ENCODE assay signal across 1 cellular context in the genomic region with DNA sequence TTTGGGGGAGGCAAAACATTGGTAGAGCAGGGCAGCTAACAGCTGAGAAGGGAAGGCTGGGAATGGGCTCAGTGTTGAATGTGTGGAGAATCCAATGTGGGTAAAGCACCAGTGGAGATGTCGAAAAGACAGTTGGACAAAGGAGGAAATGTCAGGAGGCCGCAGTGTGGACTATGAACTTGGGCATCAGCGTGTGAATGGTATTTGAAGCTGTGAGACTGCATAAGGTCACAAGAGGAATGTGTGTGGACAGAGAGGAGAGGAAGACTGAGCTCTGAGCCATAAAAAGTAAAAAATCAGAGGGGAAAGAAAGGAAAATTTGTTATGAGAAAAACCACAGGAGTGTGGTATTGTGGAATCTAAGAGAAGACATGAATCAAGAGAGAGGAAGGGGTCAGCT.
TF ChIP-seq lines count a peak whose summit lies in the region.

No MANE protein-coding gene starts in this region.

TF ChIP-seq in HepG2, 621 proteins besides CTCF, POLR2A, EP300 and RAD21 (continued from another document):
- TF ChIP-seq, protein P1, sequence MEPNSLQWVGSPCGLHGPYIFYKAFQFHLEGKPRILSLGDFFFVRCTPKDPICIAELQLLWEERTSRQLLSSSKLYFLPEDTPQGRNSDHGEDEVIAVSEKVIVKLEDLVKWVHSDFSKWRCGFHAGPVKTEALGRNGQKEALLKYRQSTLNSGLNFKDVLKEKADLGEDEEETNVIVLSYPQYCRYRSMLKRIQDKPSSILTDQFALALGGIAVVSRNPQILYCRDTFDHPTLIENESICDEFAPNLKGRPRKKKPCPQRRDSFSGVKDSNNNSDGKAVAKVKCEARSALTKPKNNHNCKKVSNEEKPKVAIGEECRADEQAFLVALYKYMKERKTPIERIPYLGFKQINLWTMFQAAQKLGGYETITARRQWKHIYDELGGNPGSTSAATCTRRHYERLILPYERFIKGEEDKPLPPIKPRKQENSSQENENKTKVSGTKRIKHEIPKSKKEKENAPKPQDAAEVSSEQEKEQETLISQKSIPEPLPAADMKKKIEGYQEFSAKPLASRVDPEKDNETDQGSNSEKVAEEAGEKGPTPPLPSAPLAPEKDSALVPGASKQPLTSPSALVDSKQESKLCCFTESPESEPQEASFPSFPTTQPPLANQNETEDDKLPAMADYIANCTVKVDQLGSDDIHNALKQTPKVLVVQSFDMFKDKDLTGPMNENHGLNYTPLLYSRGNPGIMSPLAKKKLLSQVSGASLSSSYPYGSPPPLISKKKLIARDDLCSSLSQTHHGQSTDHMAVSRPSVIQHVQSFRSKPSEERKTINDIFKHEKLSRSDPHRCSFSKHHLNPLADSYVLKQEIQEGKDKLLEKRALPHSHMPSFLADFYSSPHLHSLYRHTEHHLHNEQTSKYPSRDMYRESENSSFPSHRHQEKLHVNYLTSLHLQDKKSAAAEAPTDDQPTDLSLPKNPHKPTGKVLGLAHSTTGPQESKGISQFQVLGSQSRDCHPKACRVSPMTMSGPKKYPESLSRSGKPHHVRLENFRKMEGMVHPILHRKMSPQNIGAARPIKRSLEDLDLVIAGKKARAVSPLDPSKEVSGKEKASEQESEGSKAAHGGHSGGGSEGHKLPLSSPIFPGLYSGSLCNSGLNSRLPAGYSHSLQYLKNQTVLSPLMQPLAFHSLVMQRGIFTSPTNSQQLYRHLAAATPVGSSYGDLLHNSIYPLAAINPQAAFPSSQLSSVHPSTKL (CRISPR knock-in tag; IDR thresholded peaks at IDR 0.05): peak; percentile 15; the same call in 1 of the 2 replicates
- TF ChIP-seq ZNF234 (CRISPR knock-in tag; conservative IDR thresholded peaks at IDR 0.05): no peak
- TF ChIP-seq HMG20B (CRISPR knock-in tag; conservative IDR thresholded peaks at IDR 0.05): no peak
- TF ChIP-seq TEAD3 (CRISPR knock-in tag; optimal IDR thresholded peaks at IDR 0.05; ENCODE audit: borderline replicate concordance): peak; percentile 61
- peak; percentile 68 for TF ChIP-seq HNF4A (CRISPR knock-in tag; IDR thresholded peaks at IDR 0.05)
- TF ChIP-seq ZNF800 (CRISPR knock-in tag; IDR thresholded peaks at IDR 0.05): no peak
- 0 out of 2 replicates have a peak, but pooled peaks have one; percentile 30 for TF ChIP-seq ELF3 (CRISPR knock-in tag; IDR thresholded peaks at IDR 0.05)
- TF ChIP-seq GABPA (IDR thresholded peaks at IDR 0.05; ENCODE audit: low read depth, low read length): no peak
- TF ChIP-seq GABPA (CRISPR knock-in tag; IDR thresholded peaks at IDR 0.05; ENCODE audit: low read depth): 0 out of 2 replicates have a peak, but pooled peaks have one; percentile 14
